19 cellular contexts compared by ENCODE assay signal in genomic region chr3:27271890-27272289, GRCh38.
DNase-seq lines count a peak whose midpoint lies in the region; ATAC-seq lines count a peak whose summit lies in the region.
"Had no signal": no experiment of that assay in that cellular context is flagged by ENCODE, and none has a peak within 500 bp of the region (broad histone marks: within the 10 kb centered on the region; RNA-seq: fewer than 3 reads in every experiment).

No MANE protein-coding gene starts in this region.

- H3K9ac ChIP-seq in trophoblast cell (ENCODE audit: low read length) = no peak overlapping the region
- H3K9ac ChIP-seq: BLaER1 had no signal

- no peaks in the 10 kb centered on the region for H3K79me2 ChIP-seq in trophoblast cell (ENCODE audit: control insufficient read depth, insufficient read depth, low read length, poor library complexity)

- no peak overlapping the region for H4K91ac ChIP-seq in trophoblast cell (ENCODE audit: low read depth, low read length)

- H3K36me3 ChIP-seq in trophoblast cell (ENCODE audit: control insufficient read depth in 1 of 2, insufficient read depth in 2 of 2, low read length in 2 of 2) = no peaks in the 10 kb centered on the region
- H3K36me3 ChIP-seq: BE2C, BLaER1 had no signal

- no peak overlapping the region for H3K4ac ChIP-seq in trophoblast cell (ENCODE audit: low read depth, low read length)

- no peak overlapping the region for H4K12ac ChIP-seq in trophoblast cell (ENCODE audit: low read depth, low read length)

- no peak overlapping the region for H2BK12ac ChIP-seq in trophoblast cell (ENCODE audit: low read length)

- H2BK5ac ChIP-seq in trophoblast cell (ENCODE audit: low read depth, low read length, poor library complexity) = no peak overlapping the region

- H3K23ac ChIP-seq in trophoblast cell (ENCODE audit: low read length) = peak overlapping the region; percentile 85

- no peak overlapping the region for H2BK120ac ChIP-seq in trophoblast cell (ENCODE audit: insufficient read depth, low read length, poor library complexity)

- no peaks in the 10 kb centered on the region for H3K9me3 ChIP-seq in trophoblast cell (ENCODE audit: insufficient read depth, low read depth, low read length)
- H3K9me3 ChIP-seq: A549, BE2C, Caco-2 had no signal

- no peaks in the 10 kb centered on the region for H3K4me1 ChIP-seq in trophoblast cell (ENCODE audit: control insufficient read depth in 1 of 2, insufficient read depth in 2 of 2, low read length in 2 of 2)
- H3K4me1 ChIP-seq: A549, BE2C, BLaER1, Caco-2 had no signal

- no peaks in the 10 kb centered on the region for H3K79me1 ChIP-seq in trophoblast cell (ENCODE audit: low read length)

- no peak overlapping the region for H2AK5ac ChIP-seq in trophoblast cell (ENCODE audit: low read length)

- no peaks in the 10 kb centered on the region for H3K27me3 ChIP-seq in trophoblast cell (ENCODE audit: insufficient read depth, low read length)
- H3K27me3 ChIP-seq: BE2C, BLaER1 had no signal

- DNase-seq in COLO668 (lab: John Stamatoyannopoulos, UW; ENCODE audit: unreplicated experiment) (peak; percentile 9), NCI-H69 (lab: John Stamatoyannopoulos, UW) (peak; percentile 54), left colon (no peak), trophoblast cell (no peak), ecto neural progenitor cell (ENCODE audit: low spot score) (no peak), NCI-H510A treated with DMSO at 0.1 percent for 48 hours (lab: John Stamatoyannopoulos, UW) (no peak), AG20443 (ENCODE audit: low spot score) (no peak)
- DNase-seq: BE2C; C1 segment of cervical spinal cord; Caco-2; Calu3; CD4-positive, alpha-beta memory T cell; CD4-positive, CD25-positive, alpha-beta regulatory T cell; CD8-positive, alpha-beta memory T cell; DMS79 treated with DMSO at 0.1 percent for 48 hours; GF-D8 had no signal

- H3K4me2 ChIP-seq in trophoblast cell (ENCODE audit: low read length) = no peak overlapping the region
- H3K4me2 ChIP-seq: A549, BLaER1 had no signal

- peak; percentile 61 for ATAC-seq in left colon
- ATAC-seq: A549 had no signal

- no peak overlapping the region for H2AFZ ChIP-seq in trophoblast cell (ENCODE audit: insufficient read depth, low read length, poor library complexity)

- H3K27ac ChIP-seq in trophoblast cell (ENCODE audit: low read depth, low read length) = no peak overlapping the region
- H3K27ac ChIP-seq: 22Rv1, A549, BLaER1 had no signal

- intact Hi-C loops in left colon (cut with DNase I, micrococcal nuclease) = loop anchor here in 1 of 2 donors (10.0 kb wide), 1 partner anchor 137 kb away; no protein-coding TSS in a partner anchor

- no peak overlapping the region for H3K18ac ChIP-seq in trophoblast cell (ENCODE audit: low read length)

- no peak overlapping the region for H3K14ac ChIP-seq in trophoblast cell (ENCODE audit: low read length)

- H3K4me3 ChIP-seq in trophoblast cell (ENCODE audit: low read depth, low read length) = no peak overlapping the region
- H3K4me3 ChIP-seq: A549, BLaER1 had no signal

- no peak overlapping the region for H4K8ac ChIP-seq in trophoblast cell (ENCODE audit: low read depth, low read length)

Comparison
In these comparisons a context has a peak if more than half of its experiments do, and no peak if none do; other contexts are left out.
1. DNase-seq: peak in COLO668 (single experiment) and NCI-H69 (single experiment); none in left colon (0 of 2), trophoblast cell (0 of 2), ecto neural progenitor cell (single experiment), NCI-H510A treated with DMSO at 0.1 percent for 48 hours (single experiment) and AG20443 (single experiment).